18 cellular contexts compared by ENCODE assay signal in the genomic region with DNA sequence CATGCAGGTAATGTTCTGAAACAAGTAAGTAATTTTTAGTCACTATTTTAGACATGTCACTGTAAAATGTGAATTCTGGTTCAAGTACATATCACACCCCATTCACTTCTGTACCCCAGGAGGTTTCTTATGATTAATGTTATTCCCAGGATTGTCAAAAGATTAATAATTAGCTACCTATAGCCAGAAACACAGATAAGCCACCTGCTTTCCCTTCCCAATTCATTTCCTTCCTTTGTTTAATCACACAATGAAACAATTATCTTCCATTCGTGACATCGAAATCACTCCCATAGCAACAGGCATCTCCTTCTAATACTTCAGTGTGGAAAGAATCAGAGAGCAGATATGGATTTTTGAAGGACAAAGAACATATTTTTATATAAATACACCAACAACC.
"Had no signal": no experiment of that assay in that cellular context is flagged by ENCODE, and none has a peak within 500 bp of the region (broad histone marks: within the 10 kb centered on the region; RNA-seq: fewer than 3 reads in every experiment).

No MANE protein-coding gene starts in this region.

- H3K27me3 Mint-ChIP-seq: dendritic cell treated with granulocyte-macrophage colony-stimulating factor and Interleukin-4, amounts not matched to agents 40 ng/mL and 50 ng/mL, for 4 days; naive thymus-derived CD4-positive, alpha-beta T cell; stimulated activated naive B cell treated with anti-CD40 and anti-IgM and Interleukin-4, amounts not matched to agents 10 μg/mL and 1 μg/mL and 100 μg/mL, for 72 hours; stimulated activated naive CD8-positive, alpha-beta T cell treated with anti-CD3 and anti-CD28 coated beads, Interleukin-15, amount 100 ng/mL, for 72 hours had no signal

- H3K4me3 Mint-ChIP-seq: dendritic cell treated with granulocyte-macrophage colony-stimulating factor and Interleukin-4, amounts not matched to agents 40 ng/mL and 50 ng/mL, for 4 days; nephron progenitor cell; stimulated activated naive B cell treated with anti-CD40 and anti-IgM and Interleukin-4, amounts not matched to agents 10 μg/mL and 1 μg/mL and 100 μg/mL, for 72 hours; stimulated activated naive CD8-positive, alpha-beta T cell treated with anti-CD3 and anti-CD28 coated beads, Interleukin-15, amount 100 ng/mL, for 72 hours had no signal

- H3K36me3 Mint-ChIP-seq: naive thymus-derived CD4-positive, alpha-beta T cell; stimulated activated naive B cell treated with anti-CD40 and anti-IgM and Interleukin-4, amounts not matched to agents 10 μg/mL and 1 μg/mL and 100 μg/mL, for 72 hours had no signal

- DNase-seq: effector CD8-positive, alpha-beta T cell; heart left ventricle; hippocampal formation; left colon; left ventricle myocardium superior; mesendoderm; naive thymus-derived CD4-positive, alpha-beta T cell; nephron progenitor cell; psoas muscle; retina; right lobe of liver; stimulated activated CD4-positive, alpha-beta T cell treated with anti-CD3 and anti-CD28 coated beads, Interleukin-2, amount 100 ng/mL, for 24 hours; stimulated activated CD4-positive, alpha-beta T cell treated with anti-CD3 and anti-CD28 coated beads, Interleukin-4, amount 100 ng/mL, for 4 hours; stimulated activated naive B cell treated with anti-CD40 and anti-IgM and Interleukin-4, amounts not matched to agents 10 μg/mL and 1 μg/mL and 100 μg/mL, for 72 hours; stimulated activated naive CD8-positive, alpha-beta T cell treated with anti-CD3 and anti-CD28 coated beads, Interleukin-15, amount 100 ng/mL, for 72 hours; testis; upper lobe of right lung had no signal

- H3K4me1 Mint-ChIP-seq: naive thymus-derived CD4-positive, alpha-beta T cell; nephron progenitor cell; stimulated activated naive B cell treated with anti-CD40 and anti-IgM and Interleukin-4, amounts not matched to agents 10 μg/mL and 1 μg/mL and 100 μg/mL, for 72 hours; stimulated activated naive CD8-positive, alpha-beta T cell treated with anti-CD3 and anti-CD28 coated beads, Interleukin-15, amount 100 ng/mL, for 72 hours had no signal

- H3K27ac Mint-ChIP-seq: dendritic cell treated with granulocyte-macrophage colony-stimulating factor and Interleukin-4, amounts not matched to agents 40 ng/mL and 50 ng/mL, for 4 days; naive thymus-derived CD4-positive, alpha-beta T cell; nephron progenitor cell; stimulated activated naive B cell treated with anti-CD40 and anti-IgM and Interleukin-4, amounts not matched to agents 10 μg/mL and 1 μg/mL and 100 μg/mL, for 72 hours had no signal
